Comparison of ENCODE assay signal across 8 cellular contexts in genomic region chr2:165469417-165469816, GRCh38. TPM values are rescaled to one million over a fixed set of nuclear protein-coding genes. Genes with fewer than 3 reads are reported as not detected.
DNase-seq lines count a peak whose midpoint lies in the region; ATAC-seq and TF ChIP-seq lines count a peak whose summit lies in the region.

CSRNP3 (plus strand) TSS chr2:165469698; CDS start chr2:165595066, 125,368 bp downstream.

- H3K4me3 ChIP-seq in duodenal mucosa (ENCODE audit: low read depth in 1 of 2, low read length in 2 of 2): peak within 1 kb of the TSS; percentile 60 to 66
- H3K4me3 ChIP-seq in testis: peak within 1 kb of the TSS; percentile 49 to 56
- H3K4me3 ChIP-seq in OCI-LY7 (ENCODE audit: low read depth, low read length, poor library complexity, severe bottlenecking): no peak within 1 kb of the TSS

- H3K4me2 ChIP-seq in OCI-LY7 (ENCODE audit: low read length): no peak within 1 kb of the TSS

- no peaks in the 10 kb centered on the region for H3K79me2 ChIP-seq in OCI-LY7 (ENCODE audit: insufficient read depth, low read depth, low read length)

- no peaks in the 10 kb centered on the region for H3K9me2 ChIP-seq in OCI-LY7 (ENCODE audit: insufficient read depth, low read length)

- H3K9ac ChIP-seq in duodenal mucosa (ENCODE audit: low read depth in 1 of 2, low read length in 2 of 2): peak within 1 kb of the TSS in 1 of 2 donors; percentile 22

- 4 to 5% methylated on average over 8 of the region's 8 CpGs for WGBS in testis, 2 donors

- H3K36me3 ChIP-seq in duodenal mucosa (ENCODE audit: control insufficient read depth in 1 of 2, insufficient read depth in 2 of 2, low read length in 2 of 2): no peaks in the 10 kb centered on the region
- H3K36me3 ChIP-seq in testis (ENCODE audit: low read depth, missing control alignments): no peaks in the 10 kb centered on the region
- no peaks in the 10 kb centered on the region for H3K36me3 ChIP-seq in OCI-LY7 (ENCODE audit: insufficient read depth, low read length)

- no peak for TF ChIP-seq CTCF in testis (IDR thresholded peaks at IDR 0.05)
- no peak for TF ChIP-seq CTCF in OCI-LY7 (conservative IDR thresholded peaks at IDR 0.05; ENCODE audit: low read length)

- no peak for TF ChIP-seq POLR2A in testis (IDR thresholded peaks at IDR 0.05)

- no peaks in the 10 kb centered on the region for H4K20me1 ChIP-seq in OCI-LY7 (ENCODE audit: insufficient read depth, low read length)

- H3K9me3 ChIP-seq in duodenal mucosa (ENCODE audit: control insufficient read depth in 1 of 2, low read length in 2 of 2) (no peaks in the 10 kb centered on the region), testis (no peaks in the 10 kb centered on the region), OCI-LY7 (ENCODE audit: low read length) (no peaks in the 10 kb centered on the region)

- H3K27me3 ChIP-seq in duodenal mucosa (ENCODE audit: control insufficient read depth in 1 of 2, insufficient read depth in 2 of 2, low read length in 2 of 2) (no peaks in the 10 kb centered on the region), testis (no peaks in the 10 kb centered on the region)

- H3K27ac ChIP-seq in duodenal mucosa (ENCODE audit: low read depth, low read length) (no peak within 1 kb of the TSS), testis (no peak within 1 kb of the TSS), OCI-LY7 (ENCODE audit: low read depth, low read length, poor library complexity, severe bottlenecking) (no peak within 1 kb of the TSS)

- CTCF ChIA-PET in OCI-LY7 (lab: Charles Lee; ENCODE audit: unreplicated experiment): no interaction called here

- intact Hi-C loops in testis (cut with DNase I; ENCODE audit: low total_unique reads): no loop called here
- intact Hi-C loops in OCI-LY7 (cut with micrococcal nuclease; ENCODE audit: unreplicated experiment): no loop called here

- H2AFZ ChIP-seq in OCI-LY7 (ENCODE audit: low read length): no peak within 1 kb of the TSS

- H3K4me1 ChIP-seq in duodenal mucosa (ENCODE audit: control insufficient read depth in 1 of 2, insufficient read depth in 2 of 2, low read length in 2 of 2): no peaks in the 10 kb centered on the region
- no peaks in the 10 kb centered on the region for H3K4me1 ChIP-seq in testis
- H3K4me1 ChIP-seq in OCI-LY7 (ENCODE audit: insufficient read depth, low read length, poor library complexity, severe bottlenecking): no peaks in the 10 kb centered on the region

- DNase-seq in GM04504 (ENCODE audit: low read depth) (peak; percentile 44), NCI-H526 (lab: John Stamatoyannopoulos, UW) (peak; percentile 81 to 90), left lobe of liver (ENCODE audit: low spot score) (peak; percentile 61), testis (peak; percentile 90), NAMALWA (ENCODE audit: low spot score) (no peak), OCI-LY7 (ENCODE audit: low spot score) (no peak)
- no peak for DNase-seq in activated CD4-positive, alpha-beta T cell treated with anti-CD3 and anti-CD28 coated beads, Interleukin-2, amount 50 U/mL, for 48 hours

- POLR2A ChIA-PET in OCI-LY7 (lab: Charles Lee): interaction anchor here (0.9 to 1.4 kb wide), 2 partner anchors 9 to 102 kb away, joined by 3 read pairs; no protein-coding TSS in a partner anchor

- no TSS peak for BruUV-seq in OCI-LY7 (replicated peaks; lab: Mats Ljungman, UMichigan)

- peak; percentile 100 for ATAC-seq in left lobe of liver

RNA-seq across cellular contexts. Expression of gene CSRNP3, which starts in this region (rescaled TPM):
- total RNA-seq in left lobe of liver (2.6 TPM), testis (1 to 10 TPM; 5.3 to 6.1 TPM), OCI-LY7 (2022) (1.3 and 1.4 TPM in 2 replicates)
- 3.0 TPM for polyA plus RNA-seq in testis (ENCODE audit: insufficient read depth, low read depth, low replicate concordance)
- 0.44 and 0.75 TPM in 2 replicates for total RNA-seq in OCI-LY7 (2014; rRNA removed; shearing (Covaris generic))

Comparison
In these comparisons a context has a peak if more than half of its experiments do, and no peak if none do; other contexts are left out.
1. DNase-seq: peak in GM04504 (single experiment), NCI-H526 (2 of 2), left lobe of liver (single experiment) and testis (single experiment); none in NAMALWA (single experiment), activated CD4-positive, alpha-beta T cell treated with anti-CD3 and anti-CD28 coated beads, Interleukin-2, amount 50 U/mL, for 48 hours (0 of 2) and OCI-LY7 (single experiment).